Comparison of ENCODE assay signal across 1 cellular context in the genomic region with DNA sequence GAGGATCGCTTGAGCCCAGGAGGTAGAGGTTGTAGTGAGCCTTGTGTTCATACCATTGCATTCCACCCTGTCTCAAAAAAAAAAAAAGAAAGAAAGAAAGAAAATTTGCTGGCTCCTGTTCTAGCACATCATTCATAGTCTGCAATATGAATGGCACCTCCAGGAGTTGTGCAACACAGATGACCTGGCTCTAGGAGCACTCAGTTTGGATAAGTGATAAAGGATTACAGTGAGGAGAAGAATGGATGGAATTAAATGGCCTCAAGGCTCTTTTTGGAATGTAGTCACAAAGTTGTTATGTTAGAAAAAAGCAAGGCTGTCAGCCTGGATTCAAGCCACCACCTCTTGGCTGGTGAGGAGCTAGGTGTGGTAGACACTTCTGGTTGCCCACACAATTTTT.
TF ChIP-seq lines count a peak whose summit lies in the region.

No MANE protein-coding gene starts in this region.

TF ChIP-seq in GM23338, 12 proteins besides CTCF, POLR2A, EP300 and RAD21:
- TF ChIP-seq, protein P1, sequence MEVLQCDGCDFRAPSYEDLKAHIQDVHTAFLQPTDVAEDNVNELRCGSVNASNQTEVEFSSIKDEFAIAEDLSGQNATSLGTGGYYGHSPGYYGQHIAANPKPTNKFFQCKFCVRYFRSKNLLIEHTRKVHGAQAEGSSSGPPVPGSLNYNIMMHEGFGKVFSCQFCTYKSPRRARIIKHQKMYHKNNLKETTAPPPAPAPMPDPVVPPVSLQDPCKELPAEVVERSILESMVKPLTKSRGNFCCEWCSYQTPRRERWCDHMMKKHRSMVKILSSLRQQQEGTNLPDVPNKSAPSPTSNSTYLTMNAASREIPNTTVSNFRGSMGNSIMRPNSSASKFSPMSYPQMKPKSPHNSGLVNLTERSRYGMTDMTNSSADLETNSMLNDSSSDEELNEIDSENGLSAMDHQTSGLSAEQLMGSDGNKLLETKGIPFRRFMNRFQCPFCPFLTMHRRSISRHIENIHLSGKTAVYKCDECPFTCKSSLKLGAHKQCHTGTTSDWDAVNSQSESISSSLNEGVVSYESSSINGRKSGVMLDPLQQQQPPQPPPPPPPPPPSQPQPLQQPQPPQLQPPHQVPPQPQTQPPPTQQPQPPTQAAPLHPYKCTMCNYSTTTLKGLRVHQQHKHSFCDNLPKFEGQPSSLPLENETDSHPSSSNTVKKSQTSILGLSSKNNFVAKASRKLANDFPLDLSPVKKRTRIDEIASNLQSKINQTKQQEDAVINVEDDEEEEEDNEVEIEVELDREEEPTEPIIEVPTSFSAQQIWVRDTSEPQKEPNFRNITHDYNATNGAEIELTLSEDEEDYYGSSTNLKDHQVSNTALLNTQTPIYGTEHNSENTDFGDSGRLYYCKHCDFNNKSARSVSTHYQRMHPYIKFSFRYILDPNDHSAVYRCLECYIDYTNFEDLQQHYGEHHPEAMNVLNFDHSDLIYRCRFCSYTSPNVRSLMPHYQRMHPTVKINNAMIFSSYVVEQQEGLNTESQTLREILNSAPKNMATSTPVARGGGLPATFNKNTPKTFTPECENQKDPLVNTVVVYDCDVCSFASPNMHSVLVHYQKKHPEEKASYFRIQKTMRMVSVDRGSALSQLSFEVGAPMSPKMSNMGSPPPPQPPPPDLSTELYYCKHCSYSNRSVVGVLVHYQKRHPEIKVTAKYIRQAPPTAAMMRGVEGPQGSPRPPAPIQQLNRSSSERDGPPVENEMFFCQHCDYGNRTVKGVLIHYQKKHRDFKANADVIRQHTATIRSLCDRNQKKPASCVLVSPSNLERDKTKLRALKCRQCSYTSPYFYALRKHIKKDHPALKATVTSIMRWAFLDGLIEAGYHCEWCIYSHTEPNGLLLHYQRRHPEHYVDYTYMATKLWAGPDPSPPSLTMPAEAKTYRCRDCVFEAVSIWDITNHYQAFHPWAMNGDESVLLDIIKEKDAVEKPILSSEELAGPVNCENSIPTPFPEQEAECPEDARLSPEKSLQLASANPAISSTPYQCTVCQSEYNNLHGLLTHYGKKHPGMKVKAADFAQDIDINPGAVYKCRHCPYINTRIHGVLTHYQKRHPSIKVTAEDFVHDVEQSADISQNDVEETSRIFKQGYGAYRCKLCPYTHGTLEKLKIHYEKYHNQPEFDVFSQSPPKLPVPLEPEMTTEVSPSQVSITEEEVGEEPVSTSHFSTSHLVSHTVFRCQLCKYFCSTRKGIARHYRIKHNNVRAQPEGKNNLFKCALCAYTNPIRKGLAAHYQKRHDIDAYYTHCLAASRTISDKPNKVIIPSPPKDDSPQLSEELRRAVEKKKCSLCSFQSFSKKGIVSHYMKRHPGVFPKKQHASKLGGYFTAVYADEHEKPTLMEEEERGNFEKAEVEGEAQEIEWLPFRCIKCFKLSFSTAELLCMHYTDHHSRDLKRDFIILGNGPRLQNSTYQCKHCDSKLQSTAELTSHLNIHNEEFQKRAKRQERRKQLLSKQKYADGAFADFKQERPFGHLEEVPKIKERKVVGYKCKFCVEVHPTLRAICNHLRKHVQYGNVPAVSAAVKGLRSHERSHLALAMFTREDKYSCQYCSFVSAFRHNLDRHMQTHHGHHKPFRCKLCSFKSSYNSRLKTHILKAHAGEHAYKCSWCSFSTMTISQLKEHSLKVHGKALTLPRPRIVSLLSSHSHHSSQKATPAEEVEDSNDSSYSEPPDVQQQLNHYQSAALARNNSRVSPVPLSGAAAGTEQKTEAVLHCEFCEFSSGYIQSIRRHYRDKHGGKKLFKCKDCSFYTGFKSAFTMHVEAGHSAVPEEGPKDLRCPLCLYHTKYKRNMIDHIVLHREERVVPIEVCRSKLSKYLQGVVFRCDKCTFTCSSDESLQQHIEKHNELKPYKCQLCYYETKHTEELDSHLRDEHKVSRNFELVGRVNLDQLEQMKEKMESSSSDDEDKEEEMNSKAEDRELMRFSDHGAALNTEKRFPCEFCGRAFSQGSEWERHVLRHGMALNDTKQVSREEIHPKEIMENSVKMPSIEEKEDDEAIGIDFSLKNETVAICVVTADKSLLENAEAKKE (CRISPR knock-in tag; IDR thresholded peaks at IDR 0.05): no peak
- no peak for TF ChIP-seq CREB1 (CRISPR knock-in tag; IDR thresholded peaks at IDR 0.05; ENCODE audit: low read depth)
- TF ChIP-seq JUNB (IDR thresholded peaks at IDR 0.05; ENCODE audit: unreplicated experiment): no peak
- no peak for TF ChIP-seq EZH2phosphoT487 (IDR thresholded peaks at IDR 0.05; ENCODE audit: unreplicated experiment)
- TF ChIP-seq NANOG (IDR thresholded peaks at IDR 0.05; ENCODE audit: borderline replicate concordance): no peak
- TF ChIP-seq ZNF114 (CRISPR knock-in tag; IDR thresholded peaks at IDR 0.05): no peak
- no peak for TF ChIP-seq POLR2AphosphoS5 (IDR thresholded peaks at IDR 0.05; ENCODE audit: low read depth)
- TF ChIP-seq, protein P2, sequence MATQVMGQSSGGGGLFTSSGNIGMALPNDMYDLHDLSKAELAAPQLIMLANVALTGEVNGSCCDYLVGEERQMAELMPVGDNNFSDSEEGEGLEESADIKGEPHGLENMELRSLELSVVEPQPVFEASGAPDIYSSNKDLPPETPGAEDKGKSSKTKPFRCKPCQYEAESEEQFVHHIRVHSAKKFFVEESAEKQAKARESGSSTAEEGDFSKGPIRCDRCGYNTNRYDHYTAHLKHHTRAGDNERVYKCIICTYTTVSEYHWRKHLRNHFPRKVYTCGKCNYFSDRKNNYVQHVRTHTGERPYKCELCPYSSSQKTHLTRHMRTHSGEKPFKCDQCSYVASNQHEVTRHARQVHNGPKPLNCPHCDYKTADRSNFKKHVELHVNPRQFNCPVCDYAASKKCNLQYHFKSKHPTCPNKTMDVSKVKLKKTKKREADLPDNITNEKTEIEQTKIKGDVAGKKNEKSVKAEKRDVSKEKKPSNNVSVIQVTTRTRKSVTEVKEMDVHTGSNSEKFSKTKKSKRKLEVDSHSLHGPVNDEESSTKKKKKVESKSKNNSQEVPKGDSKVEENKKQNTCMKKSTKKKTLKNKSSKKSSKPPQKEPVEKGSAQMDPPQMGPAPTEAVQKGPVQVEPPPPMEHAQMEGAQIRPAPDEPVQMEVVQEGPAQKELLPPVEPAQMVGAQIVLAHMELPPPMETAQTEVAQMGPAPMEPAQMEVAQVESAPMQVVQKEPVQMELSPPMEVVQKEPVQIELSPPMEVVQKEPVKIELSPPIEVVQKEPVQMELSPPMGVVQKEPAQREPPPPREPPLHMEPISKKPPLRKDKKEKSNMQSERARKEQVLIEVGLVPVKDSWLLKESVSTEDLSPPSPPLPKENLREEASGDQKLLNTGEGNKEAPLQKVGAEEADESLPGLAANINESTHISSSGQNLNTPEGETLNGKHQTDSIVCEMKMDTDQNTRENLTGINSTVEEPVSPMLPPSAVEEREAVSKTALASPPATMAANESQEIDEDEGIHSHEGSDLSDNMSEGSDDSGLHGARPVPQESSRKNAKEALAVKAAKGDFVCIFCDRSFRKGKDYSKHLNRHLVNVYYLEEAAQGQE (IDR thresholded peaks at IDR 0.05; ENCODE audit: unreplicated experiment): no peak
- TF ChIP-seq, protein P3, sequence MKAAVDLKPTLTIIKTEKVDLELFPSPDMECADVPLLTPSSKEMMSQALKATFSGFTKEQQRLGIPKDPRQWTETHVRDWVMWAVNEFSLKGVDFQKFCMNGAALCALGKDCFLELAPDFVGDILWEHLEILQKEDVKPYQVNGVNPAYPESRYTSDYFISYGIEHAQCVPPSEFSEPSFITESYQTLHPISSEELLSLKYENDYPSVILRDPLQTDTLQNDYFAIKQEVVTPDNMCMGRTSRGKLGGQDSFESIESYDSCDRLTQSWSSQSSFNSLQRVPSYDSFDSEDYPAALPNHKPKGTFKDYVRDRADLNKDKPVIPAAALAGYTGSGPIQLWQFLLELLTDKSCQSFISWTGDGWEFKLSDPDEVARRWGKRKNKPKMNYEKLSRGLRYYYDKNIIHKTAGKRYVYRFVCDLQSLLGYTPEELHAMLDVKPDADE (IDR thresholded peaks at IDR 0.05): no peak
- TF ChIP-seq EZH2 (IDR thresholded peaks at IDR 0.05; ENCODE audit: low read depth, unreplicated experiment): no peak
- TF ChIP-seq STAT1 (IDR thresholded peaks at IDR 0.05; ENCODE audit: unreplicated experiment): no peak
- no peak for TF ChIP-seq ZNF331 (CRISPR knock-in tag; IDR thresholded peaks at IDR 0.05; ENCODE audit: low read depth)
TF ChIP-seq in GM23338: peak in this region for 0.
